Comparison of ENCODE assay signal across 7 cellular contexts in genomic region chr1:60489916-60490480, GRCh38.
DNase-seq lines count a peak whose midpoint lies in the region; TF ChIP-seq lines count a peak whose summit lies in the region.
"Not testable (repeated sequence)": the region's sequence is repeated elsewhere in the genome, so short reads cannot be mapped to it uniquely, and the experiment has no call there.

No MANE protein-coding gene starts in this region.

- H3K4me3 Mint-ChIP-seq in chondrocyte (ENCODE audit: unreplicated experiment) (peak overlapping the region; percentile 56), nephron (peak overlapping the region in 2 of 3 experiments; percentile 27 to 62)

- intact Hi-C loops in stomach (cut with DNase I; ENCODE audit: low total_unique reads), result not testable (repeated sequence)

- TF ChIP-seq POLR2A in stomach (IDR thresholded peaks at IDR 0.05), result not testable (repeated sequence)

- peaks cover 12% of the 10 kb centered on the region for H3K9me3 Mint-ChIP-seq in chondrocyte (ENCODE audit: low read depth)
- H3K9me3 Mint-ChIP-seq in nephron, result peaks cover 16% of the 10 kb centered on the region

- not testable (repeated sequence) for TF ChIP-seq CTCF in chondrocyte (IDR thresholded peaks at IDR 0.05); nephron (IDR thresholded peaks at IDR 0.05; ENCODE audit: unreplicated experiment in 3 of 3); stomach (IDR thresholded peaks at IDR 0.05)

- peak; percentile 81 for DNase-seq in DMS53 (lab: John Stamatoyannopoulos, UW)
- DNase-seq in HT-29 (ENCODE audit: low spot score), result peak; percentile 3
- peak; percentile 29 for DNase-seq in NCI-H748 (lab: John Stamatoyannopoulos, UW; ENCODE audit: unreplicated experiment)
- DNase-seq in chondrocyte (ENCODE audit: low spot score); stomach: not testable (repeated sequence)

- H3K9ac ChIP-seq in iPS-15b (ENCODE audit: low read depth, low read length), result peak overlapping the region; percentile 54

- peak overlapping the region; percentile 43 for H3K4me3 ChIP-seq in iPS-15b (ENCODE audit: low read depth, low read length)
- H3K4me3 ChIP-seq in stomach, result peak overlapping the region in 3 of 4 donors; percentile 15 to 34 (median 32)

- H3K36me3 Mint-ChIP-seq in chondrocyte (ENCODE audit: low read depth); nephron (ENCODE audit: low read depth): not testable (repeated sequence)

- peak overlapping the region in 1 of 5 donors; percentile 26 for H3K27ac ChIP-seq in stomach

- H3K4me1 Mint-ChIP-seq in chondrocyte (ENCODE audit: low read depth); nephron: not testable (repeated sequence)

- H3K27ac Mint-ChIP-seq in chondrocyte (ENCODE audit: unreplicated experiment), result not testable (repeated sequence)
- peak overlapping the region in 1 of 3 experiments; percentile 33 for H3K27ac Mint-ChIP-seq in nephron

- not testable (repeated sequence) for H3K27me3 ChIP-seq in iPS-15b (ENCODE audit: control insufficient read depth, insufficient read depth, low read length); stomach

- WGBS in stomach, 5 donors, result 52 to 84% (median 70%) methylated on average over 19 to 20 of the region's 20 CpGs

- H3K4me1 ChIP-seq in iPS-15b (ENCODE audit: control insufficient read depth, insufficient read depth, low read length); stomach: not testable (repeated sequence)

- H3K36me3 ChIP-seq in iPS-15b (ENCODE audit: control insufficient read depth, insufficient read depth, low read length); stomach: not testable (repeated sequence)

- not testable (repeated sequence) for H3K27me3 Mint-ChIP-seq in chondrocyte (ENCODE audit: low read depth); nephron (ENCODE audit: low read depth)

- not testable (repeated sequence) for TF ChIP-seq EP300 in stomach (IDR thresholded peaks at IDR 0.05)

- H3K9me3 ChIP-seq in iPS-15b (ENCODE audit: control insufficient read depth, insufficient read depth, low read length); stomach: not testable (repeated sequence)
